1 cellular context compared by ENCODE assay signal in the genomic region with DNA sequence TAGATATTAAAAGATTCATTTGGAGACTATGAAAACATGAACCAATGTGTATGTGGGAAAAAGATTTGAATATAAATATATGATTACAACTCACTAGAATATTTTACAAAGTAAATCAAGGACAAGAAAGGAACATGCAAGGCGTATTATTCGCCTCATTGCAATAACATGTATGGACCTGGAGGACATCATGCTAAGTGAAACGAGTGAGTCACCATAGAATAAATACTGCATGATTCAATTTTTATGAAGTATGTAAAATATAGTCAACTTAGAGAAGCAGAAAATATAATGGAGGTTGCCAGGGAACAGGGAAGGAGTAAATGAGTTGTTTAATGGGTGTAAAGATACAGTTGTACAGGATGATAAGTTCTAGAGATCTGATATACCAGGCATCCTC.
TF ChIP-seq lines count a peak whose summit lies in the region.

No MANE protein-coding gene starts in this region.

TF ChIP-seq in IMR-90, 13 proteins besides CTCF, POLR2A, EP300 and RAD21 (continued from another document):
- TF ChIP-seq, protein P1, sequence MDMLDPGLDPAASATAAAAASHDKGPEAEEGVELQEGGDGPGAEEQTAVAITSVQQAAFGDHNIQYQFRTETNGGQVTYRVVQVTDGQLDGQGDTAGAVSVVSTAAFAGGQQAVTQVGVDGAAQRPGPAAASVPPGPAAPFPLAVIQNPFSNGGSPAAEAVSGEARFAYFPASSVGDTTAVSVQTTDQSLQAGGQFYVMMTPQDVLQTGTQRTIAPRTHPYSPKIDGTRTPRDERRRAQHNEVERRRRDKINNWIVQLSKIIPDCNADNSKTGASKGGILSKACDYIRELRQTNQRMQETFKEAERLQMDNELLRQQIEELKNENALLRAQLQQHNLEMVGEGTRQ (IDR thresholded peaks at IDR 0.05; ENCODE audit: low read depth, low read length): no peak
- TF ChIP-seq MAZ (IDR thresholded peaks at IDR 0.05; ENCODE audit: borderline replicate concordance, low read depth, low read length): no peak
- no peak for TF ChIP-seq MXI1 (IDR thresholded peaks at IDR 0.05; ENCODE audit: borderline replicate concordance, low read depth, low read length)
- TF ChIP-seq RFX5 (IDR thresholded peaks at IDR 0.05; ENCODE audit: low read depth, low read length): no peak
- TF ChIP-seq NFE2L2 (IDR thresholded peaks at IDR 0.05; ENCODE audit: low read depth, low read length): no peak
